1 cellular context compared by ENCODE assay signal in the genomic region with DNA sequence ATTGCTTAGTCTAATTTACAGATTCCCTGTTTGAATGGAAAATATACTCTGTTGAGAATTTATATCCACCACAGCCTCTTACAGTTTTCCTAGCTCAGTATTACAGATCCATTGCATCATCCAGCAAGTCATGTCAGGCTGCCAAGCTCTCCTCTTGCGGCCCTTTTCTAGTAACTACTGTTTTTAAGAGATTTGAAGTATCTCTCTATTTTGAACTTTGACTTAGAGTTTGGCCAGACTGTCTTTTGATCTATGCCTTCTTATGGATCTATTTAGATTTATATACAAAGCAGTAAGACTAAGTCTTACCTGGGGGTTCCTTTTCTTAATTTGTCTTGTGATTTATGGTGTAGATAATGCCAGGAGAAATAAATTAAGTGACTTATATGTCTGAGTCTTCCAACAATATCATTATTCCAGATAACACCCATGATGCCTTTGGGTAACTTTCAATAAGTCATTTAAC.
TF ChIP-seq lines count a peak whose summit lies in the region.

No MANE protein-coding gene starts in this region.

TF ChIP-seq in HCT116, 20 proteins besides CTCF, POLR2A, EP300 and RAD21 (continued from another document):
- TF ChIP-seq, protein P1, sequence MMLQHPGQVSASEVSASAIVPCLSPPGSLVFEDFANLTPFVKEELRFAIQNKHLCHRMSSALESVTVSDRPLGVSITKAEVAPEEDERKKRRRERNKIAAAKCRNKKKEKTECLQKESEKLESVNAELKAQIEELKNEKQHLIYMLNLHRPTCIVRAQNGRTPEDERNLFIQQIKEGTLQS (IDR thresholded peaks at IDR 0.05): 0 out of 2 replicates have a peak, but pooled peaks have one; percentile 25
- TF ChIP-seq CBX3 (IDR thresholded peaks at IDR 0.05; ENCODE audit: low read depth) (no peak), SRF (IDR thresholded peaks at IDR 0.05; ENCODE audit: low read depth) (no peak), ELF1 (IDR thresholded peaks at IDR 0.05; ENCODE audit: borderline replicate concordance, low read depth) (no peak), CEBPB (IDR thresholded peaks at IDR 0.05; ENCODE audit: low read depth) (peak; percentile 83)
